18 cellular contexts compared by ENCODE assay signal in the genomic region with DNA sequence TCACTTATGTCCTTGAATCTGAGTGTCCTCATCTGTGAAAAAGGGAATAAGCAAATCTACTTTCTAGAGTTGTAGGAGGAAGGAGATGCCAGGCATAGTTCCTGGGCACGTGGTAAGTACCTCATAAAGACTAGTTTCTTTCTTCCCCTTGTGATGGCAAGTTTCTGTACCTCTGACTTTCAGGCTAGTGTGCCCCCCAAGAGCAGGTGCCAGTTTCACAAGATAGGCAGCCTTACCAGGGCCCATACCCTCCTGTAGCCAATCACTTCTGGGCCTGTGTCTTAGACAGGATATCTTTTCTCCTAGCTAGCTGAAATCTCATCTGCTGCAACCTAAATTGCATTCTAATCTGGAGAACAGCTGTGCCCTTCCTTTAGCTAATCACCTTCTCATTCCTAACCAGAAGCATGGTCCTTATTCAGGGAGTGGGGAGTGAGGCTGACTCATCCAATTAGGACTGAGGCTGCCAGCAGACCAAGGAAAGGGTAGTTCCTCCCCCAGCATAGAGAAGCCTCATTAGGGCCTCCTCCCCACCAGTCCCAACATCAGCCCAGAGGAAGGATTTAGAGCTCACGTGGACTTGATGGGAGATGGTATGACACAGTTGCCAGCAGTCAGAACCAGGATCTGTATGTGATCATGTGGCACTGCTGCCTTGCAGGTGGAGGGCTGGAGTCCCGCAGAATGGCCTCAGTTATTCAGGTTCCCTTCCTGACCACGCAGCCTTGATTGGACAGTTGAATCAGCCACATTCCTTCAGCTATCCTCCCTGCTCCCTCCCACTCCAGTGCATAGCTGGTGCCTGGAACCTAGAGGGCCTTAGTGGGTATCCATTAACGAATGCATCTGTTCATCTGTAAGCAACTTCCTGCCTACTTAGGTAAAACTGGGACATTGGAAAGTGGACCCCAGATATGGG. TPM values are rescaled to one million over a fixed set of nuclear protein-coding genes. Genes with fewer than 3 reads are reported as not detected.
DNase-seq lines count a peak whose midpoint lies in the region; ATAC-seq and TF ChIP-seq lines count a peak whose summit lies in the region.
"Had no signal": no experiment of that assay in that cellular context is flagged by ENCODE, and none has a peak within 500 bp of the region (broad histone marks: within the 10 kb centered on the region; RNA-seq: fewer than 3 reads in every experiment).

No MANE protein-coding gene starts in this region.

- H3K4me3 ChIP-seq in OCI-LY7 (ENCODE audit: low read depth, low read length, poor library complexity, severe bottlenecking) (no peak overlapping the region), upper lobe of right lung (no peak overlapping the region), brain microvascular endothelial cell (ENCODE audit: low read depth, low read length) (no peak overlapping the region)
- H3K4me3 ChIP-seq: pancreas, thyroid gland had no signal

- H3K27ac ChIP-seq in OCI-LY7 (ENCODE audit: low read depth, low read length, poor library complexity, severe bottlenecking): no peak overlapping the region
- no peak overlapping the region for H3K27ac ChIP-seq in upper lobe of right lung
- no peak overlapping the region for H3K27ac ChIP-seq in brain microvascular endothelial cell
- H3K27ac ChIP-seq: pancreas, thyroid gland had no signal

- H3K4me3 Mint-ChIP-seq in glutamatergic neuron (ENCODE audit: unreplicated experiment): peak overlapping the region; percentile 74
- H3K4me3 Mint-ChIP-seq: activated CD8-positive, alpha-beta T cell treated with anti-CD3 and anti-CD28 coated beads for 36 hours; CD4-positive, alpha-beta memory T cell had no signal

- DNase-seq in NCI-H2171 treated with DMSO at 0.1 percent for 48 hours (lab: John Stamatoyannopoulos, UW) (peak; percentile 65), NCI-H2171 (lab: John Stamatoyannopoulos, UW) (no peak), OCI-LY7 (ENCODE audit: low spot score) (peak; percentile 46), glutamatergic neuron (no peak), upper lobe of right lung (peak; percentile 33), brain microvascular endothelial cell (no peak), activated gamma-delta T cell (lab: John Stamatoyannopoulos, UW) (no peak), SKM-1 treated with dmso at 0.1 percent for 144 hours (lab: John Stamatoyannopoulos, UW; ENCODE audit: unreplicated experiment) (no peak)
- DNase-seq: 8988T; activated CD8-positive, alpha-beta T cell treated with anti-CD3 and anti-CD28 coated beads for 36 hours; activated T-cell treated with anti-CD3 and anti-CD28 coated beads, Interleukin-2, amount 50 U/mL, for 48 hours; caudate nucleus; CD4-positive, alpha-beta memory T cell; left colon; NCI-H510A treated with DMSO at 0.1 percent for 48 hours; thyroid gland had no signal

- H3K4me1 ChIP-seq in OCI-LY7 (ENCODE audit: insufficient read depth, low read length, poor library complexity, severe bottlenecking) (peaks cover 27% of the 10 kb centered on the region), upper lobe of right lung (peaks cover 6% of the 10 kb centered on the region)

- H3K4me1 Mint-ChIP-seq in glutamatergic neuron (ENCODE audit: low read depth, unreplicated experiment): peaks cover 68% of the 10 kb centered on the region

- H3K27me3 ChIP-seq in upper lobe of right lung: peaks cover 27% of the 10 kb centered on the region
- H3K27me3 ChIP-seq in brain microvascular endothelial cell (replicated peaks): peaks cover 38% of the 10 kb centered on the region
- H3K27me3 ChIP-seq: pancreas, thyroid gland had no signal

- H3K27me3 Mint-ChIP-seq in glutamatergic neuron (ENCODE audit: unreplicated experiment): peaks cover 38% of the 10 kb centered on the region

- peak overlapping the region; percentile 99 for H3K27ac Mint-ChIP-seq in glutamatergic neuron (ENCODE audit: unreplicated experiment)
- H3K27ac Mint-ChIP-seq: activated CD8-positive, alpha-beta T cell treated with anti-CD3 and anti-CD28 coated beads for 36 hours; CD4-positive, alpha-beta memory T cell had no signal

- no peaks in the 10 kb centered on the region for H3K36me3 Mint-ChIP-seq in glutamatergic neuron (ENCODE audit: unreplicated experiment)
- H3K36me3 Mint-ChIP-seq: CD4-positive, alpha-beta memory T cell had no signal

- TF ChIP-seq CTCF in OCI-LY7 (conservative IDR thresholded peaks at IDR 0.05; ENCODE audit: low read length): no peak
- TF ChIP-seq CTCF in glutamatergic neuron (IDR thresholded peaks at IDR 0.05; ENCODE audit: partially characterized antibody, unreplicated experiment): no peak
- no peak for TF ChIP-seq CTCF in upper lobe of right lung (IDR thresholded peaks at IDR 0.05)
- no peak for TF ChIP-seq CTCF in brain microvascular endothelial cell (IDR thresholded peaks at IDR 0.05; ENCODE audit: low read depth, low read length, missing control alignments)

- H3K9me3 ChIP-seq in OCI-LY7 (ENCODE audit: low read length) (no peaks in the 10 kb centered on the region), upper lobe of right lung (no peaks in the 10 kb centered on the region)
- H3K9me3 ChIP-seq: pancreas, thyroid gland had no signal

- intact Hi-C loops in OCI-LY7 (cut with micrococcal nuclease; ENCODE audit: unreplicated experiment): no loop called here
- intact Hi-C loops in upper lobe of right lung (cut with DNase I): loop anchor here (10.0 kb wide), 1 partner anchor 176 kb away; no protein-coding TSS in a partner anchor

- peak; percentile 11 for ATAC-seq in upper lobe of right lung
- ATAC-seq: activated CD8-positive, alpha-beta T cell treated with anti-CD3 and anti-CD28 coated beads for 36 hours; left colon; Panc1; pancreas had no signal

- BruUV-seq in OCI-LY7 (replicated peaks; lab: Mats Ljungman, UMichigan): no TSS peak

- in situ Hi-C loops in brain microvascular endothelial cell (cut with HindIII; ENCODE audit: low pct_ligation_motif_present, low sequenced_read_pairs): no loop called here

- peak overlapping the region; percentile 9; the same call in 1 of the 2 replicates for H2AFZ ChIP-seq in OCI-LY7 (ENCODE audit: low read length)

- no peaks in the 10 kb centered on the region for H3K36me3 ChIP-seq in OCI-LY7 (ENCODE audit: insufficient read depth, low read length)
- no peaks in the 10 kb centered on the region for H3K36me3 ChIP-seq in upper lobe of right lung
- H3K36me3 ChIP-seq in brain microvascular endothelial cell (replicated peaks): no peaks in the 10 kb centered on the region
- H3K36me3 ChIP-seq: pancreas, thyroid gland had no signal

- peaks cover 36% of the 10 kb centered on the region for H3K9me3 Mint-ChIP-seq in glutamatergic neuron (ENCODE audit: unreplicated experiment)
- H3K9me3 Mint-ChIP-seq: activated CD8-positive, alpha-beta T cell treated with anti-CD3 and anti-CD28 coated beads for 36 hours; CD4-positive, alpha-beta memory T cell had no signal

- CTCF ChIA-PET in OCI-LY7 (lab: Charles Lee; ENCODE audit: unreplicated experiment): interaction anchor here (0.9 to 1.3 kb wide), 5 partner anchors 10 to 176 kb away, joined by 3 to 7 read pairs (median 3); no protein-coding TSS in a partner anchor

- no peaks in the 10 kb centered on the region for H4K20me1 ChIP-seq in OCI-LY7 (ENCODE audit: insufficient read depth, low read length)

- H3K9me2 ChIP-seq in OCI-LY7 (ENCODE audit: insufficient read depth, low read length): no peaks in the 10 kb centered on the region

- no peaks in the 10 kb centered on the region for H3K79me2 ChIP-seq in OCI-LY7 (ENCODE audit: insufficient read depth, low read depth, low read length)

- peak overlapping the region; percentile 57 for H3K4me2 ChIP-seq in OCI-LY7 (ENCODE audit: low read length)

- POLR2A ChIA-PET in OCI-LY7 (lab: Charles Lee): no interaction called here

RNA-seq across cellular contexts. Expression of a gene that starts 7.9 kb away (rescaled TPM):
- not detected in 2 replicates for total RNA-seq in OCI-LY7 (2014; rRNA removed; shearing (Covaris generic))
- not detected in 2 replicates for total RNA-seq in OCI-LY7 (2022)
- 125 TPM for total RNA-seq in glutamatergic neuron (ENCODE audit: unreplicated experiment)
- 0.78 TPM for total RNA-seq in upper lobe of right lung
- total RNA-seq: activated CD8-positive, alpha-beta T cell treated with anti-CD3 and anti-CD28 coated beads for 36 hours; CD4-positive, alpha-beta memory T cell had no signal

RNA-seq across cellular contexts. Expression of a gene that starts 27.3 kb away (rescaled TPM):
- total RNA-seq in OCI-LY7 (2014; rRNA removed; shearing (Covaris generic)): 6.5 and 9.1 TPM in 2 replicates
- total RNA-seq in OCI-LY7 (2022) (5.3 and 7.9 TPM in 2 replicates), glutamatergic neuron (ENCODE audit: unreplicated experiment) (8.0 TPM), upper lobe of right lung (8.8 TPM)

Comparison
In these comparisons a context has a peak if more than half of its experiments do, and no peak if none do; other contexts are left out.
1. DNase-seq: peak in NCI-H2171 treated with DMSO at 0.1 percent for 48 hours (single experiment), OCI-LY7 (single experiment) and upper lobe of right lung (single experiment); none in NCI-H2171 (single experiment), glutamatergic neuron (single experiment), brain microvascular endothelial cell (single experiment), activated gamma-delta T cell (single experiment) and SKM-1 treated with dmso at 0.1 percent for 144 hours (single experiment).
2. RNA of a gene that starts 7.9 kb away (total RNA-seq): 125 TPM in glutamatergic neuron (single experiment); 0.78 TPM in upper lobe of right lung (single experiment) and not detected in OCI-LY7; every median in the first group is over 10 times any median in the second.